In the genomic region with DNA sequence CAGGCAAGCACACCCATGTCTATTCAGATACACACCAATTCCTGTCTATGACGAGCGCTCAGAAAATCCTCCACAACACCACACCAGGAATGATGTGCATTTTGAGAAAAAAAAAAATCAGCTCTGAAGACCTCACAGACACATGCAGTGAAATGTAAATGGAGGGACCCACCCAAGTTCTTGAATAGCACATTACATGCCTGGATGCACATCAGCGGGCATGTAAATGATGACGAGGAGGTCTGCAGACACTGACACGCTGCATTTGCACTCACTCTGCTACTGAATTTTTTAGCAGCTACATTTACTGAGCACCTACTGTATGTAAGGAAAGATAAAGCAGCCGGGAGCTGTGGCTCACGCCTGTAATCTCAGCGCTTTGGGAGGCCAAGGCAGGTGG, we compare ENCODE assay signal across 13 cellular contexts. TPM values are rescaled to one million over a fixed set of nuclear protein-coding genes. Genes with fewer than 3 reads are reported as not detected.
DNase-seq lines count a peak whose midpoint lies in the region; ATAC-seq, FAIRE-seq and TF ChIP-seq lines count a peak whose summit lies in the region.
"Had no signal": no experiment of that assay in that cellular context is flagged by ENCODE, and none has a peak within 500 bp of the region (broad histone marks: within the 10 kb centered on the region; RNA-seq: fewer than 3 reads in every experiment).

No MANE protein-coding gene starts in this region.

- H3K4me1 Mint-ChIP-seq in type B pancreatic cell (ENCODE audit: unreplicated experiment): peaks cover 33% of the 10 kb centered on the region

- no peaks in the 10 kb centered on the region for H3K36me3 Mint-ChIP-seq in type B pancreatic cell
- H3K36me3 Mint-ChIP-seq: activated naive CD8-positive, alpha-beta T cell had no signal

- no peaks in the 10 kb centered on the region for H3K79me2 ChIP-seq in DOHH2 (ENCODE audit: control insufficient read depth, low read length)
- H3K79me2 ChIP-seq: hepatocyte had no signal

- no peaks in the 10 kb centered on the region for H3K9me3 ChIP-seq in DOHH2 (ENCODE audit: control insufficient read depth, insufficient read depth, low read length)
- H3K9me3 ChIP-seq: suprapubic skin had no signal

- H3K27me3 ChIP-seq in DOHH2 (ENCODE audit: control insufficient read depth, low read length): peaks cover 9% of the 10 kb centered on the region
- H3K27me3 ChIP-seq: hepatocyte, suprapubic skin had no signal

- TF ChIP-seq CTCF in DOHH2 (IDR thresholded peaks at IDR 0.05; ENCODE audit: low read depth, low read length, poor library complexity, severe bottlenecking) (no peak), type B pancreatic cell (conservative IDR thresholded peaks at IDR 0.05) (no peak)

- no peak overlapping the region for H3K4me3 Mint-ChIP-seq in type B pancreatic cell
- H3K4me3 Mint-ChIP-seq: activated naive CD8-positive, alpha-beta T cell had no signal

- peaks cover 4% of the 10 kb centered on the region; the same call in 1 of the 2 replicates for H3F3A ChIP-seq in DOHH2 (ENCODE audit: control insufficient read depth, insufficient read depth)

- H3K27me3 Mint-ChIP-seq in type B pancreatic cell: no peaks in the 10 kb centered on the region
- H3K27me3 Mint-ChIP-seq: activated naive CD8-positive, alpha-beta T cell had no signal

- H3K27ac ChIP-seq in DOHH2 (ENCODE audit: low read depth, low read length): no peak overlapping the region
- H3K27ac ChIP-seq: hepatocyte, suprapubic skin had no signal

- 0 out of 2 replicates have a peak, but pooled peaks cover 4% of the 10 kb centered on the region for H4K20me1 ChIP-seq in DOHH2 (ENCODE audit: control insufficient read depth, insufficient read depth, low read depth, low read length)

- H3K4me2 ChIP-seq in DOHH2 (ENCODE audit: low read length): peak overlapping the region; percentile 50
- H3K4me2 ChIP-seq: hepatocyte had no signal

- H3K4me3 ChIP-seq in DOHH2 (ENCODE audit: low read length): peak overlapping the region; percentile 22; the same call in 1 of the 2 replicates
- H3K4me3 ChIP-seq: hepatocyte, suprapubic skin had no signal

- H3K27ac Mint-ChIP-seq in type B pancreatic cell: no peak overlapping the region

- H3K36me3 ChIP-seq in DOHH2 (ENCODE audit: control insufficient read depth, low read length): no peaks in the 10 kb centered on the region
- H3K36me3 ChIP-seq: suprapubic skin had no signal

- H3K4me1 ChIP-seq in DOHH2 (ENCODE audit: control insufficient read depth, low read length): peaks cover 40% of the 10 kb centered on the region

- H3K9me2 ChIP-seq in DOHH2 (replicated peaks; ENCODE audit: control insufficient read depth, low read length): no peaks in the 10 kb centered on the region

- DNase-seq in NCI-H2171 (lab: John Stamatoyannopoulos, UW) (peak; percentile 79), glomerular visceral epithelial cell (ENCODE audit: extremely low spot score) (peak; percentile 92), type B pancreatic cell (ENCODE audit: extremely low spot score, unreplicated experiment) (no peak), mucosa of gallbladder (ENCODE audit: low spot score) (no peak), urothelium cell line (ENCODE audit: low spot score) (no peak)
- DNase-seq: activated CD8-positive, alpha-beta memory T cell treated with anti-CD3 and anti-CD28 coated beads, Interleukin-2, amount 50 U/mL, for 4 hours; erythroblast; Kasumi-1 had no signal

- FAIRE-seq in urothelium cell line (lab: Jason Lieb, UNC): no peak

- ATAC-seq in GM21526 (IDR thresholded peaks at IDR 0.05; ENCODE audit: low FRiP score, unreplicated experiment): peak; percentile 38

- H3K9me3 Mint-ChIP-seq in type B pancreatic cell: no peaks in the 10 kb centered on the region

RNA-seq across cellular contexts. Expression of a gene that starts 14.7 kb away (rescaled TPM):
- total RNA-seq in type B pancreatic cell (ENCODE audit: low replicate concordance) (33.8 and 43.0 TPM in 2 replicates), mucosa of gallbladder (30.5 TPM)

RNA-seq across cellular contexts. Expression of a gene that starts 19.0 kb away (rescaled TPM):
- total RNA-seq in type B pancreatic cell (ENCODE audit: low replicate concordance) (8.3 and 17.0 TPM in 2 replicates), mucosa of gallbladder (13.6 TPM)

RNA-seq across cellular contexts. Expression of a gene that starts 36.2 kb away (rescaled TPM):
- total RNA-seq in type B pancreatic cell (ENCODE audit: low replicate concordance) (9.9 and 52.7 TPM in 2 replicates), mucosa of gallbladder (17.5 TPM)

RNA-seq across cellular contexts. Expression of a gene that starts 46.5 kb away (rescaled TPM):
- 81.3 and 84.9 TPM in 2 replicates for total RNA-seq in type B pancreatic cell (ENCODE audit: low replicate concordance)
- 133 TPM for total RNA-seq in mucosa of gallbladder

Comparison
In these comparisons a context has a peak if more than half of its experiments do, and no peak if none do; other contexts are left out.
1. DNase-seq: peak in NCI-H2171 (single experiment) and glomerular visceral epithelial cell (single experiment); none in type B pancreatic cell (single experiment), mucosa of gallbladder (single experiment) and urothelium cell line (single experiment).